ENCODE assay signal across 8 cellular contexts in the genomic region with DNA sequence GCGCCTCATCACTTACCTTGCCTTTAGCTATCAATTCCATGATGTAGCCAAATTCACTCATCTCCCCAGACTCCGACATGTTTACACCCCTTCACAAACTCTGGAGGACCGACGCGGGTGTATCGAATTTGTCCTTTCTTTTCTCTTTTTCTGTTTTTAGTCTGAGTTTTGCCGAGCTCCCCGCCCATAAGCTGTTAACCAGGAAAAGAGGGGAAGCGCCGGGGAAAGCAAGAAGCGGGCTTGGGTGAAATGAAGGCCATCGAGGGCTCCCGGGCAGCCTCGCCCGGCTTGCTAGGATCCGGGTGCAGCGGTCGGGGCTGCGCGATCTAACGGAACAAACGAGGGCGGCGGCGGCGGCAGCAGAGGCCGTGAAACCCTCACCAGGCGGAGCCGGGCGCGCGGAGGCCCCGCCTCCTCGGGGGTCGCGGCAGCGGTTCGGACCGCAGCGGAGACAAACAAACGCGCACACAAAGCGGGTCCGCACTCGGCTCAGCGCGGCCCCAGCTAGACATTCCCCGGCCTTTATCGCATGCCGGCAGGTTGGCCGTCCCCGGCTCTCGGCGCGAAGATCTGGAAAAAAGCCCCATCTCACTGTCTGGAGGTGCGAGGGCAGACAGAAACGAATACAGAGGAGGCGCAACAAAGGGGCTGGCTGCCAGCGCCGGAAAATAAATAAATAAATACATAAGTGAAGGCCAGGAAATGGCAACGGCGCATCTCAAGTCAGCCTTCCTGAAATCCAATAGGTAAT. TPM values are rescaled to one million over a fixed set of nuclear protein-coding genes. Genes with fewer than 3 reads are reported as not detected.
DNase-seq lines count a peak whose midpoint lies in the region; ATAC-seq, FAIRE-seq and TF ChIP-seq lines count a peak whose summit lies in the region.

No MANE protein-coding gene starts in this region.

- TF ChIP-seq CTCF in 22Rv1 (IDR thresholded peaks at IDR 0.05) (no peak), GM06990 (IDR thresholded peaks at IDR 0.05; ENCODE audit: insufficient read depth, low read length, poor library complexity, severe bottlenecking) (no peak)

- H3K27ac ChIP-seq in 22Rv1 = peak overlapping the region; percentile 99
- H3K27ac ChIP-seq in small intestine (ENCODE audit: low read depth in 1 of 2, low read length in 1 of 2) = no peak overlapping the region

- WGBS in small intestine, 3 donors = 1% methylated on average over 56 to 62 of the region's 62 CpGs

- H3K4me1 ChIP-seq in adipocyte (ENCODE audit: control insufficient read depth, insufficient read depth, low read length) (peaks cover 8% of the 10 kb centered on the region), small intestine (ENCODE audit: control insufficient read depth in 2 of 2, insufficient read depth in 1 of 2, low read depth in 1 of 2, low read length in 1 of 2) (no peaks in the 10 kb centered on the region)

- H3K4me3 ChIP-seq in GM06990 (replicated peaks; ENCODE audit: low read depth, low read length) (peak overlapping the region; percentile 57), adipocyte (ENCODE audit: low read length) (peak overlapping the region; percentile 77), small intestine (ENCODE audit: low read depth in 1 of 2, low read length in 2 of 2) (peak overlapping the region; percentile 29 to 56)

- no peaks in the 10 kb centered on the region for H3K36me3 ChIP-seq in GM06990 (ENCODE audit: control insufficient read depth, insufficient read depth, low read length)
- H3K36me3 ChIP-seq in adipocyte (ENCODE audit: control insufficient read depth, insufficient read depth, low read length, severe bottlenecking) = no peaks in the 10 kb centered on the region
- H3K36me3 ChIP-seq in small intestine (ENCODE audit: control insufficient read depth in 2 of 2, insufficient read depth in 2 of 2, low read length in 2 of 2) = no peaks in the 10 kb centered on the region

- peak; percentile 75 for ATAC-seq in HG02798 (IDR thresholded peaks at IDR 0.05; ENCODE audit: poor library complexity, unreplicated experiment)

- H3K9me3 ChIP-seq in adipocyte (ENCODE audit: control insufficient read depth, low read length) (no peaks in the 10 kb centered on the region), small intestine (ENCODE audit: control insufficient read depth, low read depth) (no peaks in the 10 kb centered on the region)

- DNase-seq in GM06990 (ENCODE audit: extremely low read depth, insufficient read length) = peak; percentile 37
- DNase-seq in NCI-H345 treated with DMSO at 0.1 percent for 48 hours (lab: John Stamatoyannopoulos, UW; ENCODE audit: unreplicated experiment) = peak; percentile 41
- DNase-seq in adipocyte (ENCODE audit: low read depth) = peak; percentile 46
- DNase-seq in iPS-NIHi11 (ENCODE audit: low spot score) = peak; percentile 83
- DNase-seq in small intestine = peak; percentile 36
- no peak for DNase-seq in SKM-1 (lab: John Stamatoyannopoulos, UW; ENCODE audit: unreplicated experiment)

- peaks cover 2% of the 10 kb centered on the region; the same call in 1 of the 2 replicates for H3K27me3 ChIP-seq in GM06990 (replicated peaks; ENCODE audit: control insufficient read depth, insufficient read depth, low read length)
- H3K27me3 ChIP-seq in adipocyte (replicated peaks; ENCODE audit: control insufficient read depth, insufficient read depth, low read length) = peaks cover 56% of the 10 kb centered on the region
- H3K27me3 ChIP-seq in small intestine (ENCODE audit: control insufficient read depth in 2 of 2, insufficient read depth in 2 of 2, low read length in 2 of 2) = peaks cover 0 to 34% of the 10 kb centered on the region in 2 donors

- FAIRE-seq in small intestine (lab: Jason Lieb, UNC) = no peak

- H3K9ac ChIP-seq in adipocyte (ENCODE audit: low read length) = no peak overlapping the region

RNA-seq across cellular contexts. Expression of a gene that starts 10.4 kb away (rescaled TPM):
- polyA plus RNA-seq in small intestine = 10 to 100 TPM in 2 of 3 donors, 1 to 10 TPM in 1; 7.4 to 22.1 (median 13.5) TPM
